ENCODE assay signal across 8 cellular contexts in the genomic region with DNA sequence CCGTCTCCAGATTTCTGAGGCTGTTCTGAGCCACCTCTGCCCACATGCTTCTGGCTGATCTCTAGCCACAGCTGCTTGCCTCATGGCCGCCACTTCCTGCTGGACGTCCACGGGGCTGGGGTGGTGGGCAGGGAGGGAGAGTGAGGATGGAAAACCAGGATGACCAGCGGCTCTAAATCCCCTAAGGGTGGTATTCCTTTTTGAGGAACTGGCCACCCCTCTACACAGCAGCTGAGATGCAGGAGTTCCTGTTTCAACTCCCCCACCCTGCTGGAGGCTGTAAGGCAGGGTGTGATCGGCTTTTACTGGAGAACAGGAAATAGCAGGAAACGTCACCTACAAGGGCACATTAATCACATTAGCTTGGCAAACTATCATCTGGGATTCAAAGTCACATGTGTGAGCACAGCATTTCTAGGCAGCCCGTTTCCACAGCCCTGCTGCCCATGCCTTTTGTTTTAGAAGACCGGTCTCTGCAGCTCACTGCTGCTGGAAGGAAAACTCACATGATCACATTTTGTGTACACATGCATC.
A peak's percentile ranks its signal among the peaks of the same experiment; 100 is the strongest.
DNase-seq lines count a peak whose midpoint lies in the region; ATAC-seq and TF ChIP-seq lines count a peak whose summit lies in the region.

No MANE protein-coding gene starts in this region.

- H3K27ac Mint-ChIP-seq in Caco-2 (ENCODE audit: unreplicated experiment) = no peak overlapping the region

- ATAC-seq in HG03045 (IDR thresholded peaks at IDR 0.05; ENCODE audit: unreplicated experiment) (no peak), GM21529 (IDR thresholded peaks at IDR 0.05; ENCODE audit: unreplicated experiment) (no peak)

- H3K4me1 Mint-ChIP-seq in Caco-2 (ENCODE audit: low read depth, unreplicated experiment) = no peaks in the 10 kb centered on the region

- no peak overlapping the region for H3K4me3 Mint-ChIP-seq in Caco-2 (ENCODE audit: unreplicated experiment)

- DNase-seq in GM04504 (ENCODE audit: low read depth) (peak; percentile 89), Peyer's patch (peak in 2 of 3 donors; percentile 66 to 72), fibroblast of the aortic adventitia (ENCODE audit: low read depth) (peak; percentile 96), pons (ENCODE audit: low spot score) (peak; percentile 48), Caco-2 (no peak), GM13977 (ENCODE audit: low spot score) (no peak)

- intact Hi-C loops in Caco-2 (cut with micrococcal nuclease; ENCODE audit: unreplicated experiment) = no loop called here

- no peak for TF ChIP-seq POLR2A in Peyer's patch (IDR thresholded peaks at IDR 0.05)

- H3K27ac ChIP-seq in Peyer's patch = peak overlapping the region in 3 of 4 donors; percentile 46 to 61 (median 51)

- H3K27me3 ChIP-seq in Peyer's patch (no peaks in the 10 kb centered on the region), Caco-2 (replicated peaks; ENCODE audit: control insufficient read depth, insufficient read depth, low read length) (no peaks in the 10 kb centered on the region)

- POLR2A ChIA-PET in Caco-2 (lab: Charles Lee) = no interaction called here

- CTCF ChIA-PET in Caco-2 (lab: Charles Lee) = no interaction called here

- in situ Hi-C loops in GM13977 (cut with MboI; ENCODE audit: low pct_unique_long_range_greater_than_20kb, low sequenced_read_pairs, unreplicated experiment) = no loop called here

- H3K27me3 Mint-ChIP-seq in Caco-2 (ENCODE audit: insufficient read depth, unreplicated experiment) = peaks cover 3% of the 10 kb centered on the region

- H3K4me3 ChIP-seq in Peyer's patch (no peak overlapping the region), fibroblast of the aortic adventitia (ENCODE audit: low read depth, low read length) (no peak overlapping the region), Caco-2 (ENCODE audit: low read depth, low read length) (no peak overlapping the region)

- H3K9me3 ChIP-seq in Peyer's patch = peaks cover 0 to 6% (median 0%) of the 10 kb centered on the region in 4 donors
- H3K9me3 ChIP-seq in Caco-2 = peaks cover 15% of the 10 kb centered on the region; the same call in 1 of the 2 replicates

- no peaks in the 10 kb centered on the region for H3K36me3 ChIP-seq in Peyer's patch
- no peaks in the 10 kb centered on the region for H3K36me3 ChIP-seq in Caco-2 (ENCODE audit: control insufficient read depth, insufficient read depth, low read length)

- BruUV-seq in Caco-2 (replicated peaks; lab: Mats Ljungman, UMichigan) = no TSS peak

- peaks cover 17% of the 10 kb centered on the region for H3K9me3 Mint-ChIP-seq in Caco-2 (ENCODE audit: unreplicated experiment)

- TF ChIP-seq CTCF in Peyer's patch (IDR thresholded peaks at IDR 0.05) = peak in 2 of 6 experiments; percentile 10 to 38
- peak; percentile 18 for TF ChIP-seq CTCF in fibroblast of the aortic adventitia (IDR thresholded peaks at IDR 0.05; ENCODE audit: insufficient read depth, low read length)
- TF ChIP-seq CTCF in Caco-2 (IDR thresholded peaks at IDR 0.05; ENCODE audit: insufficient read depth in 1 of 2, low read depth in 1 of 2, low read length in 1 of 2, severe bottlenecking in 1 of 2, unreplicated experiment in 1 of 2) = no peak
- TF ChIP-seq CTCF in GM13977 (IDR thresholded peaks at IDR 0.05; ENCODE audit: extremely low read depth, insufficient read depth, missing control alignments) = no peak

- H3K4me1 ChIP-seq in Peyer's patch = peaks cover 0 to 31% (median 1%) of the 10 kb centered on the region in 4 donors
- no peaks in the 10 kb centered on the region for H3K4me1 ChIP-seq in Caco-2

- no peaks in the 10 kb centered on the region for H3K36me3 Mint-ChIP-seq in Caco-2 (ENCODE audit: insufficient read depth, unreplicated experiment)

Comparison
In these comparisons a context has a peak if more than half of its experiments do, and no peak if none do; other contexts are left out.
1. DNase-seq: peak in GM04504 (single experiment), Peyer's patch (2 of 3), fibroblast of the aortic adventitia (single experiment) and pons (single experiment); none in Caco-2 (0 of 2) and GM13977 (single experiment).